Comparison of ENCODE assay signal across 1 cellular context in the genomic region with DNA sequence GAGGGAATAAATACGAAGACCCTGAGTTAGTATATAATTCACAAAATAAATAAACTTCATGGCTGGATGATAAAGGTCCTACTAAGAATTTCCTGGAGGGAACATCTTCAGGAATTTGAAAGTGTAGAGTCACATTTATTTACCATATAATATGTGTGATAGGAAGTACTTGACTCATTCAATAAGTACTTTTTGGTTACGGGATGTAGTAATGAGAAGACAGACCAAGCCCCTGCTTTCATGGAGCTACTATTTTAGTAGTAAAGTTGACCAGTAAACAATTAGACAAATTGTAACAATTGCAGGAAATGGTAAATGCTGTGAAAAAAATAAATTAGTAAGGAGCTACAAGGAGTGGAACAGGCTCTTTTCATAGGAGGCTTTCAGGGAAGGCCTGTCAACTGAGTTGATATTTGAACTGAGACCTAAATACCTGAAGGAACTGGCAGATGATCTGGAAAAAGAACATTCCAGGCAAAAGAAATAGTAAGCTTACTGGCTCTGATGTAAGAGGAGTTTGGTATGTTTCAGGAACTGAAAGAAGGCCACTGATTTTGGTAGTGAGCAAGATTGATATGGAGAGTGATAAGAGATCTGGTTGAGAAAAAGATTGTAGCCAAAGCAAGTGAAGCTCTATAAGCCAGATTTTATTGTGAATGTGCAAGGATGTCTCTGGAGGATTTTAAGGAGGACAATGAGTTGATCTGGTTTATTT.
A peak's percentile ranks its signal among the peaks of the same experiment; 100 is the strongest.
TF ChIP-seq lines count a peak whose summit lies in the region.

No MANE protein-coding gene starts in this region.

TF ChIP-seq in GM12878, 131 proteins besides CTCF, POLR2A, EP300 and RAD21:
- TF ChIP-seq TBL1XR1 (IDR thresholded peaks at IDR 0.05; ENCODE audit: low read depth, low read length) (no peak), IKZF2 (IDR thresholded peaks at IDR 0.05) (peak; percentile 26 to 28; a peak in 2 of 4 replicates), SPI1 (IDR thresholded peaks at IDR 0.05; ENCODE audit: borderline replicate concordance, insufficient read depth, low read depth, low read length) (peak; percentile 87), DPF2 (IDR thresholded peaks at IDR 0.05) (peak; percentile 54), MEF2B (IDR thresholded peaks at IDR 0.05; ENCODE audit: partially characterized antibody, poor library complexity, severe bottlenecking) (peak; percentile 19), PML (IDR thresholded peaks at IDR 0.05; ENCODE audit: low read length) (no peak), JUNB (IDR thresholded peaks at IDR 0.05) (peak; percentile 60; the same call in 1 of the 2 replicates), WRNIP1 (IDR thresholded peaks at IDR 0.05; ENCODE audit: borderline replicate concordance, low read depth, low read length) (no peak), RUNX3 (IDR thresholded peaks at IDR 0.05; ENCODE audit: low read length) (0 out of 2 replicates have a peak, but pooled peaks have one; percentile 4), NR2C2 (IDR thresholded peaks at IDR 0.05; ENCODE audit: borderline replicate concordance, control insufficient read depth, insufficient read length, low read depth) (no peak), PAX5 (IDR thresholded peaks at IDR 0.05; ENCODE audit: borderline replicate concordance, low read depth, low read length) (no peak), MTA2 (IDR thresholded peaks at IDR 0.05; ENCODE audit: low read depth) (no peak), NFIC (IDR thresholded peaks at IDR 0.05; ENCODE audit: low read depth, low read length) (peak; percentile 50; the same call in 1 of the 2 replicates), BCL11A (IDR thresholded peaks at IDR 0.05; ENCODE audit: low read depth, low read length) (0 out of 2 replicates have a peak, but pooled peaks have one; percentile 36), IRF4 (IDR thresholded peaks at IDR 0.05; ENCODE audit: low read depth, low read length) (peak; percentile 61; the same call in 1 of the 2 replicates), HCFC1 (IDR thresholded peaks at IDR 0.05; ENCODE audit: low read length) (no peak)
TF ChIP-seq in GM12878: peak in this region for 9.
